Comparison of ENCODE assay signal across 18 cellular contexts in the genomic region with DNA sequence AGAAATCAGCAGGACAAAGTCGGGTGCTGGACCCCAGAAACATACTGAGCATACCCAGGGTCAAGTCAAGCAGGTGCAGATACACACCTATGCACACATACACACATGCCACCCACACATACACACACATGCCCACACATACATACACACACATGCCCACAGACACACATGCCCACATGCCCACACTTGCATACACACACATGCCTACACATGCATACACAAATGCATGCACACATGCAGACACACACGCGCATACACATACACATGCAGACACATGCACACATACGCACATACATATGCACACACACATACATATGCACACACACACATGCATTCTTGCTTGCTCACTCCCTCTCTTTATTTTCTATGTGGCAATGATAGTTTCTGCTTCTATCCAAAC.
"Had no signal": no experiment of that assay in that cellular context is flagged by ENCODE, and none has a peak within 500 bp of the region (broad histone marks: within the 10 kb centered on the region; RNA-seq: fewer than 3 reads in every experiment).

No MANE protein-coding gene starts in this region.

- H3K4me1 Mint-ChIP-seq: activated naive CD8-positive, alpha-beta T cell treated with anti-CD3 and anti-CD28 coated beads, Interleukin-2, amount 10 ng/mL, durations not matched to agents 7 days and 5 days; central memory CD8-positive, alpha-beta T cell had no signal

- DNase-seq: activated CD4-positive, alpha-beta T cell treated with anti-CD3 and anti-CD28 coated beads for 48 hours; activated CD4-positive, alpha-beta T cell treated with anti-CD3 and anti-CD28 coated beads, Interleukin-2, amount 50 U/mL, for 4 hours; activated CD4-positive, CD25-positive, alpha-beta regulatory T cell treated with anti-CD3 and anti-CD28 coated beads, Interleukin-2, amount 50 U/mL, for 72 hours; activated CD8-positive, alpha-beta memory T cell treated with anti-CD3 and anti-CD28 coated beads, Interleukin-2, amount 50 U/mL, for 48 hours; activated CD8-positive, alpha-beta T cell treated with anti-CD3 and anti-CD28 coated beads, Interleukin-2, amount 10 ng/mL, durations not matched to agents 7 days and 5 days; activated naive CD4-positive, alpha-beta T cell treated with anti-CD3 and anti-CD28 coated beads, Interleukin-2, amount 50 U/mL, for 16 hours; activated naive CD8-positive, alpha-beta T cell treated with anti-CD3 and anti-CD28 coated beads, Interleukin-2, amount 10 ng/mL, durations not matched to agents 7 days and 5 days; activated T-cell treated with anti-CD3 and anti-CD28 coated beads, Interleukin-2, amount 50 U/mL, for 1 hour; aorta; Kasumi-1; NCI-H1105 treated with DMSO at 0.1 percent for 48 hours; NCI-H187; NCI-H446; NCI-H526; PC-3; SHP77 treated with DMSO at 0.1 percent for 48 hours had no signal

- H3K4me3 Mint-ChIP-seq: activated CD8-positive, alpha-beta T cell treated with anti-CD3 and anti-CD28 coated beads, Interleukin-2, amount 10 ng/mL, durations not matched to agents 7 days and 5 days; activated naive CD8-positive, alpha-beta T cell treated with anti-CD3 and anti-CD28 coated beads, Interleukin-2, amount 10 ng/mL, durations not matched to agents 7 days and 5 days; central memory CD8-positive, alpha-beta T cell; T-helper 1 cell treated with Interleukin-12 subunit alpha and Interleukin-12 subunit beta and Interleukin-4 antibody, amounts not matched to agents 30 μg/mL and 1 μg/mL, for 36 hours had no signal

- ATAC-seq: activated CD8-positive, alpha-beta T cell treated with anti-CD3 and anti-CD28 coated beads, Interleukin-2, amount 10 ng/mL, durations not matched to agents 7 days and 5 days; PC-3 had no signal

- H3K36me3 Mint-ChIP-seq: activated naive CD8-positive, alpha-beta T cell treated with anti-CD3 and anti-CD28 coated beads, Interleukin-2, amount 10 ng/mL, durations not matched to agents 7 days and 5 days had no signal

- H3K27me3 Mint-ChIP-seq: central memory CD8-positive, alpha-beta T cell had no signal

- H3K27ac Mint-ChIP-seq: activated CD8-positive, alpha-beta T cell treated with anti-CD3 and anti-CD28 coated beads, Interleukin-2, amount 10 ng/mL, durations not matched to agents 7 days and 5 days; activated naive CD8-positive, alpha-beta T cell treated with anti-CD3 and anti-CD28 coated beads, Interleukin-2, amount 10 ng/mL, durations not matched to agents 7 days and 5 days; T-helper 1 cell treated with Interleukin-12 subunit alpha and Interleukin-12 subunit beta and Interleukin-4 antibody, amounts not matched to agents 30 μg/mL and 1 μg/mL, for 36 hours had no signal

- H3K9me3 Mint-ChIP-seq: activated naive CD8-positive, alpha-beta T cell treated with anti-CD3 and anti-CD28 coated beads, Interleukin-2, amount 10 ng/mL, durations not matched to agents 7 days and 5 days; central memory CD8-positive, alpha-beta T cell; T-helper 1 cell treated with Interleukin-12 subunit alpha and Interleukin-12 subunit beta and Interleukin-4 antibody, amounts not matched to agents 30 μg/mL and 1 μg/mL, for 36 hours had no signal
